ENCODE assay signal across 8 cellular contexts in genomic region chr9:112378441-112379176, GRCh38. TPM values are rescaled to one million over a fixed set of nuclear protein-coding genes. Genes with fewer than 3 reads are reported as not detected.
DNase-seq lines count a peak whose midpoint lies in the region; TF ChIP-seq lines count a peak whose summit lies in the region.

No MANE protein-coding gene starts in this region.

- peak overlapping the region; percentile 94 for H3K9ac ChIP-seq in iPS-20b (ENCODE audit: low read depth, low read length)

- H3K4me3 ChIP-seq in GM08714 (ENCODE audit: low read length) (peak overlapping the region; percentile 68), HEK293 (ENCODE audit: low read depth, low read length) (peak overlapping the region; percentile 78), iPS-20b (ENCODE audit: low read length) (peak overlapping the region; percentile 90)

- POLR2A ChIA-PET in HEK293 (lab: Yijun Ruan, JAX) = interaction anchor here (0.6 to 3.3 kb wide), 21 partner anchors 9 to 747 kb away, joined by 3 to 27 read pairs (median 4); partner anchors contain the start of genes DNAJC25, INIP, KIAA1958 and PTBP3

- H3K27ac ChIP-seq in HEK293 (ENCODE audit: extremely low read depth, low read depth, low read length) (peak overlapping the region; percentile 95), adipose tissue (ENCODE audit: low read depth, low read length) (peak overlapping the region; percentile 84), iPS-20b (ENCODE audit: low read length) (peak overlapping the region; percentile 75)

- DNase-seq in NCI-H526 (lab: John Stamatoyannopoulos, UW) = peak; percentile 5 to 32
- peak; percentile 21 to 25 (median 23) for DNase-seq in stimulated activated CD4-positive, alpha-beta T cell treated with anti-CD3 and anti-CD28 coated beads, Interleukin-12 subunit alpha, Interleukin-12 subunit beta, amount 100 ng/mL, for 48 hours (ENCODE audit: low read depth in 2 of 3, low spot score in 1 of 3)
- DNase-seq in NCI-H1048 (lab: John Stamatoyannopoulos, UW) = no peak
- DNase-seq in GF-D8 (lab: John Stamatoyannopoulos, UW) = no peak

- WGBS in adipose tissue, 3 donors = 7 to 16% (median 13%) methylated on average over 24 of the region's 24 CpGs

- H3K36me3 ChIP-seq in HEK293 (ENCODE audit: control insufficient read depth in 2 of 2, insufficient read depth in 1 of 2, low read length in 2 of 2) (no peaks in the 10 kb centered on the region), iPS-20b (ENCODE audit: insufficient read depth, low read depth, low read length) (no peaks in the 10 kb centered on the region)

- H3K27me3 ChIP-seq in iPS-20b (ENCODE audit: insufficient read depth, low read length) = no peaks in the 10 kb centered on the region

- H3K4me1 ChIP-seq in HEK293 (ENCODE audit: control insufficient read depth, insufficient read depth, low read length) (no peaks in the 10 kb centered on the region), iPS-20b (ENCODE audit: insufficient read depth, low read length) (peaks cover 5% of the 10 kb centered on the region; the same call in 1 of the 2 replicates)

- no peaks in the 10 kb centered on the region for H3K9me3 ChIP-seq in HEK293 (ENCODE audit: control insufficient read depth, insufficient read depth, low read depth, low read length)
- H3K9me3 ChIP-seq in iPS-20b (ENCODE audit: insufficient read depth, low read depth, low read length) = no peaks in the 10 kb centered on the region

- TF ChIP-seq CTCF in HEK293 (tag by site-specific recombination; IDR thresholded peaks at IDR 0.05) = no peak

- CTCF ChIA-PET in HEK293 (lab: Yijun Ruan, JAX) = interaction anchor here (0.7 to 5.0 kb wide), 4 partner anchors 10 to 445 kb away, joined by 3 to 25 read pairs (median 7); no protein-coding TSS in a partner anchor

TF ChIP-seq in HEK293, 187 proteins besides CTCF, POLR2A, EP300 and RAD21 (continues in another document):
- TF ChIP-seq ZNF184 (tag by site-specific recombination; IDR thresholded peaks at IDR 0.05) (no peak), ZNF76 (tag by site-specific recombination; IDR thresholded peaks at IDR 0.05; ENCODE audit: borderline replicate concordance, low read depth) (no peak), ZNF48 (tag by site-specific recombination; IDR thresholded peaks at IDR 0.05) (no peak), ZNF704 (tag by site-specific recombination; IDR thresholded peaks at IDR 0.05) (no peak), ZNF555 (tag by site-specific recombination; conservative IDR thresholded peaks at IDR 0.05) (no peak), ZNF768 (tag by site-specific recombination; IDR thresholded peaks at IDR 0.05) (no peak), ZNF707 (tag by site-specific recombination; IDR thresholded peaks at IDR 0.05) (no peak), PRDM6 (tag by site-specific recombination; IDR thresholded peaks at IDR 0.05) (no peak), ZNF366 (tag by site-specific recombination; conservative IDR thresholded peaks at IDR 0.05) (no peak), ZBTB1 (tag by site-specific recombination; IDR thresholded peaks at IDR 0.05) (no peak), ZFP3 (tag by site-specific recombination; IDR thresholded peaks at IDR 0.05; ENCODE audit: low read depth) (no peak), ZNF571 (tag by site-specific recombination; IDR thresholded peaks at IDR 0.05) (no peak), ZNF544 (tag by site-specific recombination; IDR thresholded peaks at IDR 0.05) (no peak), REPIN1 (tag by site-specific recombination; IDR thresholded peaks at IDR 0.05; ENCODE audit: low read depth) (no peak), PRDM1 (tag by site-specific recombination; IDR thresholded peaks at IDR 0.05) (no peak), ZNF354C (tag by site-specific recombination; IDR thresholded peaks at IDR 0.05; ENCODE audit: borderline replicate concordance, low read depth) (no peak), ZNF600 (tag by site-specific recombination; IDR thresholded peaks at IDR 0.05) (0 out of 2 replicates have a peak, but pooled peaks have one; percentile 8), ZNF549 (tag by site-specific recombination; IDR thresholded peaks at IDR 0.05) (no peak), SETDB1 (IDR thresholded peaks at IDR 0.05; ENCODE audit: insufficient read length, low read length) (no peak), ZNF747 (tag by site-specific recombination; IDR thresholded peaks at IDR 0.05) (no peak), ZSCAN16 (tag by site-specific recombination; IDR thresholded peaks at IDR 0.05) (no peak), EGR2 (tag by site-specific recombination; IDR thresholded peaks at IDR 0.05; ENCODE audit: low read depth) (peak; percentile 66), ZNF670 (tag by site-specific recombination; IDR thresholded peaks at IDR 0.05; ENCODE audit: low read depth) (no peak), SP7 (tag by site-specific recombination; IDR thresholded peaks at IDR 0.05) (no peak), KLF9 (tag by site-specific recombination; IDR thresholded peaks at IDR 0.05; ENCODE audit: low read depth) (no peak), SP2 (tag by site-specific recombination; IDR thresholded peaks at IDR 0.05) (peak; percentile 55), ZNF518A (tag by site-specific recombination; conservative IDR thresholded peaks at IDR 0.05; ENCODE audit: low read depth) (no peak)
- TF ChIP-seq, protein P1, sequence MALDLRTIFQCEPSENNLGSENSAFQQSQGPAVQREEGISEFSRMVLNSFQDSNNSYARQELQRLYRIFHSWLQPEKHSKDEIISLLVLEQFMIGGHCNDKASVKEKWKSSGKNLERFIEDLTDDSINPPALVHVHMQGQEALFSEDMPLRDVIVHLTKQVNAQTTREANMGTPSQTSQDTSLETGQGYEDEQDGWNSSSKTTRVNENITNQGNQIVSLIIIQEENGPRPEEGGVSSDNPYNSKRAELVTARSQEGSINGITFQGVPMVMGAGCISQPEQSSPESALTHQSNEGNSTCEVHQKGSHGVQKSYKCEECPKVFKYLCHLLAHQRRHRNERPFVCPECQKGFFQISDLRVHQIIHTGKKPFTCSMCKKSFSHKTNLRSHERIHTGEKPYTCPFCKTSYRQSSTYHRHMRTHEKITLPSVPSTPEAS (tag by site-specific recombination; IDR thresholded peaks at IDR 0.05) = no peak

RNA-seq across cellular contexts. Expression of gene HSDL2, which starts 1.3 kb away (rescaled TPM):
- 10 to 100 TPM; 16.7 to 63.0 (median 40.2) TPM for polyA plus RNA-seq in adipose tissue

RNA-seq across cellular contexts. Expression of gene PTBP3, which starts 45.2 kb away (rescaled TPM):
- polyA plus RNA-seq in adipose tissue = 10 to 100 TPM in 2 of 3 donors, 1 to 10 TPM in 1; 7.2 to 15.1 (median 11.3) TPM

Comparison
In these comparisons a context has a peak if more than half of its experiments do, and no peak if none do; other contexts are left out.
1. DNase-seq: peak in NCI-H526 (2 of 2) and stimulated activated CD4-positive, alpha-beta T cell treated with anti-CD3 and anti-CD28 coated beads, Interleukin-12 subunit alpha, Interleukin-12 subunit beta, amount 100 ng/mL, for 48 hours (3 of 3); none in NCI-H1048 (single experiment) and GF-D8 (single experiment).
2. Peak in every context shown above with its lines, with median percentiles within 50 percentile points of each other: H3K4me3 ChIP-seq and H3K27ac ChIP-seq.